7 cellular contexts compared by ENCODE assay signal in genomic region chr11:33774356-33775063, GRCh38. TPM values are rescaled to one million over a fixed set of nuclear protein-coding genes. Genes with fewer than 3 reads are reported as not detected.
A peak's percentile ranks its signal among the peaks of the same experiment; 100 is the strongest.
DNase-seq lines count a peak whose midpoint lies in the region; ATAC-seq and TF ChIP-seq lines count a peak whose summit lies in the region.

A gene with protein sequence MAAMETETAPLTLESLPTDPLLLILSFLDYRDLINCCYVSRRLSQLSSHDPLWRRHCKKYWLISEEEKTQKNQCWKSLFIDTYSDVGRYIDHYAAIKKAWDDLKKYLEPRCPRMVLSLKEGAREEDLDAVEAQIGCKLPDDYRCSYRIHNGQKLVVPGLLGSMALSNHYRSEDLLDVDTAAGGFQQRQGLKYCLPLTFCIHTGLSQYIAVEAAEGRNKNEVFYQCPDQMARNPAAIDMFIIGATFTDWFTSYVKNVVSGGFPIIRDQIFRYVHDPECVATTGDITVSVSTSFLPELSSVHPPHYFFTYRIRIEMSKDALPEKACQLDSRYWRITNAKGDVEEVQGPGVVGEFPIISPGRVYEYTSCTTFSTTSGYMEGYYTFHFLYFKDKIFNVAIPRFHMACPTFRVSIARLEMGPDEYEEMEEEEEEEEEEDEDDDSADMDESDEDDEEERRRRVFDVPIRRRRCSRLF (minus strand): TSS chr11:33774520. CDS start chr11:33774497, 23 bp downstream.

- DNase-seq in NCI-H2107 treated with DMSO at 0.1 percent for 48 hours (lab: John Stamatoyannopoulos, UW; ENCODE audit: unreplicated experiment), result peak; percentile 66
- DNase-seq in UCSD-AML1 (lab: John Stamatoyannopoulos, UW; ENCODE audit: unreplicated experiment), result peak; percentile 86
- peak; percentile 90 to 95 (median 92) for DNase-seq in body of pancreas
- DNase-seq in iPS DF 4.7 (ENCODE audit: extremely low read depth, low spot score), result peak; percentile 38
- peak; percentile 95 for DNase-seq in sigmoid colon

- H3K36me3 ChIP-seq in body of pancreas (replicated peaks in 1 of 2; ENCODE audit: insufficient read depth in 1 of 2, low read depth in 2 of 2), result no peaks in the 10 kb centered on the region
- H3K36me3 ChIP-seq in sigmoid colon, result peaks cover 0 to 2% (median 0%) of the 10 kb centered on the region in 4 donors

- H3K27me3 ChIP-seq in body of pancreas (no peaks in the 10 kb centered on the region), sigmoid colon (no peaks in the 10 kb centered on the region)

- H3K9me3 ChIP-seq in body of pancreas (no peaks in the 10 kb centered on the region), sigmoid colon (no peaks in the 10 kb centered on the region)

- TF ChIP-seq EP300 in sigmoid colon (IDR thresholded peaks at IDR 0.05), result no peak

- intact Hi-C loops in body of pancreas (cut with DNase I), result no loop called here
- intact Hi-C loops in sigmoid colon (cut with DNase I), result loop anchor here (5.0 to 10.0 kb wide), 2 partner anchors 37 to 280 kb away; partner anchors contain the start of genes CAPRIN1 and CD59

- ATAC-seq in HG03064 (IDR thresholded peaks at IDR 0.05; ENCODE audit: low read depth, unreplicated experiment) (peak; percentile 59), body of pancreas (peak; percentile 95)

- H3K4me3 ChIP-seq in body of pancreas (peak within 1 kb of the TSS; percentile 89 to 99), sigmoid colon (peak within 1 kb of the TSS; percentile 83 to 97 (median 94))

- 0 to 1% methylated on average over 26 to 45 of the region's 49 CpGs for WGBS in body of pancreas, 2 donors
- 0 to 1% methylated on average over 49 of the region's 49 CpGs for WGBS in sigmoid colon, 2 donors

- TF ChIP-seq POLR2A in GM18526 (IDR thresholded peaks at IDR 0.05; ENCODE audit: extremely low read depth, insufficient read length) (peak; percentile 85), body of pancreas (IDR thresholded peaks at IDR 0.05) (peak; percentile 32 to 79 (median 68)), sigmoid colon (IDR thresholded peaks at IDR 0.05) (no peak)

- H3K27ac ChIP-seq in body of pancreas (peak within 1 kb of the TSS; percentile 21 to 84 (median 83)), sigmoid colon (peak within 1 kb of the TSS; percentile 89 to 94 (median 90))

- H3K4me1 ChIP-seq in body of pancreas (peaks cover 38% of the 10 kb centered on the region), sigmoid colon (peaks cover 0 to 46% (median 39%) of the 10 kb centered on the region in 4 donors)

- TF ChIP-seq CTCF in body of pancreas (IDR thresholded peaks at IDR 0.05) (no peak), sigmoid colon (IDR thresholded peaks at IDR 0.05) (no peak)

RNA-seq across cellular contexts. Expression of the gene that starts here (rescaled TPM):
- total RNA-seq in body of pancreas, result 10 to 100 TPM; 24.7 to 40.5 TPM
- 10 to 100 TPM; 36.8 to 53.5 (median 50.4) TPM for total RNA-seq in sigmoid colon
- 10 to 100 TPM; 20.2 to 34.7 (median 27.6) TPM for polyA plus RNA-seq in sigmoid colon

Comparison
In these comparisons a context has a peak if more than half of its experiments do, and no peak if none do; other contexts are left out.
1. Peak in every context shown above with its lines: DNase-seq, ATAC-seq, H3K4me3 ChIP-seq and H3K27ac ChIP-seq.
2. POLR2A ChIP-seq: peak in GM18526 (single experiment) and body of pancreas (3 of 3); none in sigmoid colon (0 of 2).
3. DNase-seq: peak in every context shown above with its lines; median percentile 95 in sigmoid colon; 92 in body of pancreas; 86 in UCSD-AML1; 66 in NCI-H2107 treated with DMSO at 0.1 percent for 48 hours; 38 in iPS DF 4.7.